In the genomic region with DNA sequence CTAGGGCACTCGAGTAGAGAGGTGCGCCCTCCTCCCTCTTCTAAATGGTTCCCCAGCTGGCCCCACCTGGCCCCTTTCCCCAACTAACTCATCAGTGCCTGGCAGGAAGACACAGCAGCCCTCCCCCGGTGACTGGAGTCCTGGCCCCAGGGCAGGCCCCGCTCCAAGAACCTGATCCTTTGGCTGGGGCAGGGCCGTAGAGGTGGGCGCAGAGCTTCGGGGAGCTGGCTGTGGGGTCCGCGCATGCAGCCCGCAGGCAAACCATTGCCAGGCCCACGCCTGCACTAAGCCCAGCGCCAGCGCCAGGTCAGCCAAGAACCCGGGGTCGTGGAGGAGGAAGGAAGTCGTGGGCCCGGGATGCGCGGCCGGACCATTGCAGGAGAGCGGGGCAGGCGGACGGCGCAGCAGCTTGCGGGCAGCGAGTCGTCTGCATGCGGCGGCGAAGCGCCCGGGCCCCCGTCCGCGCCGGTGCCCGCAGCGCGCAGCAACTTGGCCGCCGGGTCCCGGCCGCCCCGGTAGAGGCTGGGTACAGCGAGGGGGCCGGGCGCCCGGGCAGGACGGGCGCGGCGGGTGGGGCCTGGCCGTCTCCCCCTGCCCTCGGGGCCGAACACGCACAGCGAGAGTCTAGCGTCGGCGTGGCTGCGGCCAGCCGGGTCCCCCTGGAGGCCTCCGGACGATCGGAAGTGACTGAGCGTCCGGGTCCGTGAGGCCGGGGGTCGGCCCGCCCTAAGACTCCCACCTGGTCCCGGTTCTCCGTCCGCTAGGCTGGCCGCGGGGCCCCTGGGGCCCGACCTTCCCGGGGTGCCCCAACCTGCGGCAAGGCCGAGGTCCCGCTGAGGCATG, we compare ENCODE assay signal across 8 cellular contexts. TPM values are rescaled to one million over a fixed set of nuclear protein-coding genes. Genes with fewer than 3 reads are reported as not detected.
DNase-seq lines count a peak whose midpoint lies in the region; ATAC-seq, FAIRE-seq and TF ChIP-seq lines count a peak whose summit lies in the region.

No MANE protein-coding gene starts in this region.

- peak overlapping the region; percentile 57 for H3K4me3 ChIP-seq in CD8-positive, alpha-beta memory T cell (ENCODE audit: low read length)
- H3K4me3 ChIP-seq in PC-3 (ENCODE audit: low read length), result peak overlapping the region; percentile 44; the same call in 1 of the 2 replicates
- peak overlapping the region; percentile 47 to 81 for H3K4me3 ChIP-seq in esophagus (ENCODE audit: low read depth in 1 of 2, low read length in 2 of 2)
- peak overlapping the region in 2 of 4 donors; percentile 80 to 83 for H3K4me3 ChIP-seq in pancreas

- H3K4me2 ChIP-seq in PC-3 (ENCODE audit: low read length), result peak overlapping the region; percentile 69

- H3F3A ChIP-seq in PC-3 (ENCODE audit: low read length, unreplicated experiment), result no peaks in the 10 kb centered on the region

- H2AFZ ChIP-seq in PC-3 (ENCODE audit: low read length), result 0 out of 2 replicates have a peak overlapping the region, but pooled peaks have one; percentile 57

- no peak for TF ChIP-seq CTCF in PC-3 (conservative IDR thresholded peaks at IDR 0.05; ENCODE audit: low read depth, low read length)
- no peak for TF ChIP-seq CTCF in pancreas (IDR thresholded peaks at IDR 0.05)

- no peak overlapping the region for H3K27ac Mint-ChIP-seq in CD8-positive, alpha-beta memory T cell

- peaks cover 0 to 3% (median 2%) of the 10 kb centered on the region in 3 donors for H3K36me3 Mint-ChIP-seq in CD8-positive, alpha-beta memory T cell

- H3K4me1 Mint-ChIP-seq in CD8-positive, alpha-beta memory T cell, result peaks cover 18 to 35% (median 21%) of the 10 kb centered on the region in 3 donors

- peaks cover 7% of the 10 kb centered on the region for H3K36me3 ChIP-seq in CD8-positive, alpha-beta memory T cell (ENCODE audit: insufficient read depth, low read length)
- H3K36me3 ChIP-seq in PC-3 (ENCODE audit: low read depth, low read length), result no peaks in the 10 kb centered on the region
- peaks cover 0 to 6% of the 10 kb centered on the region in 2 donors for H3K36me3 ChIP-seq in esophagus (ENCODE audit: control insufficient read depth in 2 of 2, insufficient read depth in 2 of 2, low read length in 1 of 2)
- no peaks in the 10 kb centered on the region for H3K36me3 ChIP-seq in pancreas

- intact Hi-C loops in PC-3 (cut with micrococcal nuclease), result no loop called here
- intact Hi-C loops in pancreas (cut with DNase I), result no loop called here

- H3K27me3 ChIP-seq in CD8-positive, alpha-beta memory T cell (ENCODE audit: insufficient read depth, low read length, poor library complexity, severe bottlenecking), result no peaks in the 10 kb centered on the region
- H3K27me3 ChIP-seq in PC-3 (ENCODE audit: low read length), result no peaks in the 10 kb centered on the region
- no peaks in the 10 kb centered on the region for H3K27me3 ChIP-seq in esophagus (ENCODE audit: control insufficient read depth in 1 of 2, insufficient read depth in 2 of 2, low read length in 2 of 2)
- H3K27me3 ChIP-seq in pancreas, result no peaks in the 10 kb centered on the region

- H3K4me1 ChIP-seq in CD8-positive, alpha-beta memory T cell (ENCODE audit: insufficient read depth, low read length), result peaks cover 31% of the 10 kb centered on the region
- H3K4me1 ChIP-seq in PC-3 (ENCODE audit: insufficient read depth, low read length) (peaks cover 21% of the 10 kb centered on the region), esophagus (ENCODE audit: control insufficient read depth in 2 of 2, insufficient read depth in 2 of 2, low read length in 1 of 2) (peaks cover 13 to 38% of the 10 kb centered on the region in 2 donors), pancreas (peaks cover 28 to 35% (median 28%) of the 10 kb centered on the region in 3 donors)

- H3K9me3 ChIP-seq in CD8-positive, alpha-beta memory T cell (ENCODE audit: low read length), result no peaks in the 10 kb centered on the region
- H3K9me3 ChIP-seq in PC-3 (ENCODE audit: low read length) (no peaks in the 10 kb centered on the region), esophagus (ENCODE audit: control insufficient read depth in 2 of 2, insufficient read depth in 1 of 2, low read depth in 1 of 2, low read length in 1 of 2) (no peaks in the 10 kb centered on the region), pancreas (no peaks in the 10 kb centered on the region)

- no peak overlapping the region for H3K9ac ChIP-seq in PC-3 (ENCODE audit: low read length)

- no peaks in the 10 kb centered on the region for H4K20me1 ChIP-seq in PC-3 (ENCODE audit: low read length)

- no peaks in the 10 kb centered on the region for H3K9me3 Mint-ChIP-seq in CD8-positive, alpha-beta memory T cell

- peaks cover 33% of the 10 kb centered on the region for H3K79me2 ChIP-seq in PC-3 (ENCODE audit: low read length)

- peak in 1 of 5 donors; percentile 43 for DNase-seq in CD8-positive, alpha-beta memory T cell
- DNase-seq in PC-3, result no peak
- DNase-seq in pancreas, result peak in 5 of 6 donors; percentile 32 to 86 (median 66)
- no peak for DNase-seq in NCI-H510A treated with DMSO at 0.1 percent for 48 hours (lab: John Stamatoyannopoulos, UW)
- DNase-seq in activated CD8-positive, alpha-beta memory T cell treated with anti-CD3 and anti-CD28 coated beads, Interleukin-2, amount 50 U/mL, for 48 hours, result no peak
- DNase-seq in NCI-H146 (lab: John Stamatoyannopoulos, UW), result no peak

- H3K9me2 ChIP-seq in PC-3 (replicated peaks; ENCODE audit: low read length), result no peaks in the 10 kb centered on the region

- POLR2A ChIA-PET in CD8-positive, alpha-beta memory T cell (lab: Charles Lee), result interaction anchor here (1.0 kb wide), 1 partner anchor 9 kb away, joined by 3 read pairs; no protein-coding TSS in a partner anchor
- POLR2A ChIA-PET in PC-3 (lab: Charles Lee; ENCODE audit: unreplicated experiment), result no interaction called here

- H3K4me3 Mint-ChIP-seq in CD8-positive, alpha-beta memory T cell, result peak overlapping the region; percentile 59 to 92 (median 81)

- 22 to 31% methylated on average over 60 to 81 of the region's 81 CpGs for WGBS in esophagus, 2 donors
- WGBS in pancreas, 2 donors, result 59 to 64% methylated on average over 50 to 81 of the region's 81 CpGs

- peaks cover 2% of the 10 kb centered on the region in 2 donors for H3K27me3 Mint-ChIP-seq in CD8-positive, alpha-beta memory T cell

- ATAC-seq in PC-3 (no peak), pancreas (no peak), GM18517 (IDR thresholded peaks at IDR 0.05; ENCODE audit: unreplicated experiment) (no peak)

- BruUV-seq in PC-3 (replicated peaks; lab: Mats Ljungman, UMichigan), result no TSS peak

- no peak overlapping the region for H3K27ac ChIP-seq in CD8-positive, alpha-beta memory T cell (ENCODE audit: low read depth, low read length)
- H3K27ac ChIP-seq in PC-3 (ENCODE audit: low read length) (no peak overlapping the region), esophagus (ENCODE audit: low read depth in 2 of 2, low read length in 1 of 2) (peak overlapping the region in 1 of 2 donors; percentile 6), pancreas (peak overlapping the region; percentile 43 to 68 (median 61))

- no peak for FAIRE-seq in pancreas (lab: Jason Lieb, UNC)

- CTCF ChIA-PET in CD8-positive, alpha-beta memory T cell (lab: Charles Lee), result no interaction called here
- CTCF ChIA-PET in PC-3 (lab: Charles Lee), result no interaction called here

RNA-seq across cellular contexts. Expression of gene TRABD, which starts 1.0 kb away (rescaled TPM):
- total RNA-seq in CD8-positive, alpha-beta memory T cell, result 100 to 1,000 TPM in 1 of 2 experiments, 10 to 100 TPM in 1; 96.2 to 102 TPM
- polyA plus RNA-seq in CD8-positive, alpha-beta memory T cell, result 49.0 TPM
- total RNA-seq in PC-3 (2014; rRNA removed) (53.4 and 59.8 TPM in 2 replicates), pancreas (10 to 100 TPM; 25.9 to 64.1 (median 48.6) TPM)
- polyA plus RNA-seq in esophagus (10 to 100 TPM; 47.4 to 54.5 TPM), pancreas (100 to 1,000 TPM; 104 to 107 TPM)

RNA-seq across cellular contexts. Expression of gene PANX2, which starts 14.2 kb away (rescaled TPM):
- total RNA-seq in CD8-positive, alpha-beta memory T cell, result 1 to 10 TPM; 1.7 to 1.8 TPM
- polyA plus RNA-seq in CD8-positive, alpha-beta memory T cell, result not detected
- 9.4 and 11.9 TPM in 2 replicates for total RNA-seq in PC-3 (2014; rRNA removed)
- polyA plus RNA-seq in esophagus, result 1 to 10 TPM; 2.1 to 2.6 TPM
- total RNA-seq in pancreas, result 1 to 10 TPM in 1 of 6 donors, under 1 TPM in 5; 0.31 to 1.2 (median 0.60) TPM
- polyA plus RNA-seq in pancreas, result 1 to 10 TPM in 1 of 2 donors, under 1 TPM in 1; 0.68 to 3.5 TPM

RNA-seq across cellular contexts. Expression of gene SELENOO, which starts 16.0 kb away (rescaled TPM):
- total RNA-seq in CD8-positive, alpha-beta memory T cell, result 10 to 100 TPM; 22.3 to 25.9 TPM
- polyA plus RNA-seq in CD8-positive, alpha-beta memory T cell, result 6.1 TPM
- total RNA-seq in PC-3 (2014; rRNA removed) (32.8 and 37.4 TPM in 2 replicates), pancreas (10 to 100 TPM; 11.6 to 17.8 (median 13.0) TPM)
- polyA plus RNA-seq in esophagus (10 to 100 TPM; 23.0 to 35.9 TPM), pancreas (10 to 100 TPM; 78.2 to 79.8 TPM)

Comparison
In these comparisons a context has a peak if more than half of its experiments do, and no peak if none do; other contexts are left out.
1. DNase-seq: peak in pancreas (5 of 6); none in PC-3 (single experiment), NCI-H510A treated with DMSO at 0.1 percent for 48 hours (single experiment), activated CD8-positive, alpha-beta memory T cell treated with anti-CD3 and anti-CD28 coated beads, Interleukin-2, amount 50 U/mL, for 48 hours (single experiment) and NCI-H146 (single experiment).
2. H3K27ac ChIP-seq: peak in pancreas (4 of 4); none in CD8-positive, alpha-beta memory T cell (single experiment) and PC-3 (single experiment).